Comparison of ENCODE assay signal across 22 cellular contexts in the genomic region with DNA sequence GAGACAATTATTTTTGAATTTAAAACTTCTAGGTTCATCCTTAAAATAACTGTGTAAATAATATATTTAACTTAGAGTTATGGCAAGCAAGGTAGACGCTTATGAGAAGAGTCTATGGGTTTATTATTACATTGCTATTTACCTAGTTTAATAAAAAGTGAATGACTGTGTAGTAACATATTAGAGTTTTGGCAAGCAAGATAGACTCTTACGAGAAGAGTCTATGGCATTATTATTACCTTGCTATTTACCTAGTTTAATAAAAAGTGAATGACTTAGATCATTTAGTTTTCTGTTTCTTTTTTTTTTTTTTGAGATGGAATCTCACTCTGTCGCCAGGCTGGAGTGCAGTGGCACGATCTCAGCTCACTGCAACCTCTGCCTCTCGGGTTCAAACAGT. TPM values are rescaled to one million over a fixed set of nuclear protein-coding genes. Genes with fewer than 3 reads are reported as not detected.
DNase-seq lines count a peak whose midpoint lies in the region; ATAC-seq and TF ChIP-seq lines count a peak whose summit lies in the region.
"Had no signal": no experiment of that assay in that cellular context is flagged by ENCODE, and none has a peak within 500 bp of the region (broad histone marks: within the 10 kb centered on the region; RNA-seq: fewer than 3 reads in every experiment).

No MANE protein-coding gene starts in this region.

- H3K4me1 Mint-ChIP-seq in activated T-cell treated with anti-CD3 and anti-CD28 coated beads, Interleukin-2, amount 50 U/mL, for 24 hours (ENCODE audit: low read depth): peaks cover 45% of the 10 kb centered on the region

- no peaks in the 10 kb centered on the region for H3K9me3 ChIP-seq in Loucy (ENCODE audit: insufficient read depth, low read depth, low read length)
- no peaks in the 10 kb centered on the region for H3K9me3 ChIP-seq in osteoblast (ENCODE audit: low read depth, low read length)
- H3K9me3 ChIP-seq in gastrocnemius medialis: no peaks in the 10 kb centered on the region
- H3K9me3 ChIP-seq: A549, HAP-1 had no signal

- TF ChIP-seq POLR2A in gastrocnemius medialis (IDR thresholded peaks at IDR 0.05): no peak

- H3K27ac ChIP-seq in osteoblast (ENCODE audit: low read depth, low read length) (no peak overlapping the region), gastrocnemius medialis (peak overlapping the region; percentile 97 to 99 (median 98))
- H3K27ac ChIP-seq: A549 had no signal

- H3K36me3 ChIP-seq in Loucy (ENCODE audit: insufficient read depth, low read length): peaks cover 7% of the 10 kb centered on the region; the same call in 1 of the 2 replicates
- H3K36me3 ChIP-seq in osteoblast (ENCODE audit: insufficient read depth, low read length): peaks cover 22% of the 10 kb centered on the region
- peaks cover 0 to 5% of the 10 kb centered on the region in 2 donors for H3K36me3 ChIP-seq in gastrocnemius medialis

- no peak overlapping the region for H3K4me3 Mint-ChIP-seq in activated T-cell treated with anti-CD3 and anti-CD28 coated beads, Interleukin-2, amount 50 U/mL, for 24 hours
- H3K4me3 Mint-ChIP-seq: HFFc6 had no signal

- ATAC-seq in gastrocnemius medialis: no peak
- ATAC-seq: A549 had no signal

- DNase-seq in activated T-cell treated with anti-CD3 and anti-CD28 coated beads, Interleukin-2, amount 50 U/mL, for 24 hours: no peak
- DNase-seq in activated T-cell treated with anti-CD3 and anti-CD28 coated beads, Interleukin-2, amount 50 U/mL, for 1 hour: no peak
- DNase-seq in osteoblast (ENCODE audit: insufficient read length, low spot score, missing footprints) (peak; percentile 58), gastrocnemius medialis (no peak), putamen (ENCODE audit: low spot score) (no peak)
- no peak for DNase-seq in activated naive CD4-positive, alpha-beta T cell (lab: John Stamatoyannopoulos, UW)
- DNase-seq in activated CD4-positive, alpha-beta T cell treated with anti-CD3 and anti-CD28 coated beads, Interleukin-2, amount 50 U/mL, for 4 hours: no peak
- DNase-seq: 8988T; ACHN; AML-193; C1 segment of cervical spinal cord; Calu3; CD4-positive, alpha-beta memory T cell; COR-L47; DMS53; DMS79 treated with DMSO at 0.1 percent for 48 hours; GF-D8; GOT3; HFFc6 had no signal

- peaks cover 24% of the 10 kb centered on the region for H4K20me1 ChIP-seq in Loucy (ENCODE audit: insufficient read depth, low read length, poor library complexity, severe bottlenecking)
- peaks cover 7% of the 10 kb centered on the region for H4K20me1 ChIP-seq in osteoblast (ENCODE audit: insufficient read depth, low read length)

- in situ Hi-C loops in gastrocnemius medialis (cut with MboI; ENCODE audit: low sequenced_read_pairs in 4 of 4): no loop called here

- no peak overlapping the region for H3K9ac ChIP-seq in Loucy (ENCODE audit: low read depth, low read length, poor library complexity, severe bottlenecking)

- no peaks in the 10 kb centered on the region for H3K27me3 Mint-ChIP-seq in activated T-cell treated with anti-CD3 and anti-CD28 coated beads, Interleukin-2, amount 50 U/mL, for 24 hours
- H3K27me3 Mint-ChIP-seq: CD4-positive, alpha-beta memory T cell had no signal

- no peaks in the 10 kb centered on the region for H3K9me3 Mint-ChIP-seq in activated T-cell treated with anti-CD3 and anti-CD28 coated beads, Interleukin-2, amount 50 U/mL, for 24 hours
- H3K9me3 Mint-ChIP-seq: CD4-positive, alpha-beta memory T cell; HFFc6 had no signal

- peak overlapping the region; percentile 38 for H3K27ac Mint-ChIP-seq in activated T-cell treated with anti-CD3 and anti-CD28 coated beads, Interleukin-2, amount 50 U/mL, for 24 hours
- H3K27ac Mint-ChIP-seq: HFFc6 had no signal

- H3K9me2 ChIP-seq in Loucy (replicated peaks; ENCODE audit: low read depth, low read length): no peaks in the 10 kb centered on the region

- intact Hi-C loops in gastrocnemius medialis (cut with DNase I; ENCODE audit: low total_unique reads): loop anchor here (10.0 kb wide), 1 partner anchor 869 kb away; a partner anchor contains a TSS

- H3K4me3 ChIP-seq in Loucy (ENCODE audit: low read length, poor library complexity, severe bottlenecking) (no peak overlapping the region), osteoblast (ENCODE audit: insufficient read depth, low read length) (no peak overlapping the region), gastrocnemius medialis (no peak overlapping the region)
- H3K4me3 ChIP-seq: A549, HAP-1 had no signal

- H3K4me1 ChIP-seq in Loucy (ENCODE audit: insufficient read depth, low read length, poor library complexity, severe bottlenecking): peaks cover 32% of the 10 kb centered on the region
- H3K4me1 ChIP-seq in osteoblast (ENCODE audit: insufficient read depth, low read length): peaks cover 11% of the 10 kb centered on the region
- peaks cover 49 to 53% of the 10 kb centered on the region in 2 donors for H3K4me1 ChIP-seq in gastrocnemius medialis

- H3K4me2 ChIP-seq in Loucy (ENCODE audit: low read depth, low read length, poor library complexity, severe bottlenecking) (peak overlapping the region; percentile 19), osteoblast (ENCODE audit: insufficient read depth, low read length) (no peak overlapping the region)
- H3K4me2 ChIP-seq: A549 had no signal

- H3K36me3 Mint-ChIP-seq in activated T-cell treated with anti-CD3 and anti-CD28 coated beads, Interleukin-2, amount 50 U/mL, for 24 hours (ENCODE audit: low read depth): peaks cover 88% of the 10 kb centered on the region

- no peaks in the 10 kb centered on the region for H3F3A ChIP-seq in Loucy (ENCODE audit: low read depth)

- H3K27me3 ChIP-seq in Loucy (ENCODE audit: insufficient read depth, low read length, poor library complexity, severe bottlenecking) (no peaks in the 10 kb centered on the region), osteoblast (ENCODE audit: insufficient read depth, low read length) (no peaks in the 10 kb centered on the region), gastrocnemius medialis (no peaks in the 10 kb centered on the region)

- H3K79me2 ChIP-seq in Loucy (ENCODE audit: insufficient read depth, low read length): peaks cover 74% of the 10 kb centered on the region
- peaks cover 82% of the 10 kb centered on the region for H3K79me2 ChIP-seq in osteoblast (ENCODE audit: insufficient read depth, low read length)

- no peak for TF ChIP-seq CTCF in Loucy (conservative IDR thresholded peaks at IDR 0.05; ENCODE audit: low read length)
- no peak for TF ChIP-seq CTCF in osteoblast (IDR thresholded peaks at IDR 0.05; ENCODE audit: extremely low read depth, low read depth, low read length)
- TF ChIP-seq CTCF in gastrocnemius medialis (IDR thresholded peaks at IDR 0.05 in 4 of 5, conservative IDR thresholded peaks at IDR 0.05 in 1 of 5): no peak

- H2AFZ ChIP-seq in Loucy (ENCODE audit: low read length) (no peak overlapping the region), osteoblast (ENCODE audit: low read length) (no peak overlapping the region)

RNA-seq across cellular contexts. Expression of a gene that starts 3.8 kb away (rescaled TPM):
- total RNA-seq in osteoblast (41.6 and 46.6 TPM in 2 replicates), gastrocnemius medialis (10 to 100 TPM; 32.3 to 57.1 (median 46.2) TPM)

RNA-seq across cellular contexts. Expression of a gene that starts 51.5 kb away (rescaled TPM):
- 168 and 195 TPM in 2 replicates for total RNA-seq in osteoblast
- 100 to 1,000 TPM in 1 of 4 donors, 10 to 100 TPM in 3; 84.1 to 128 (median 91.8) TPM for total RNA-seq in gastrocnemius medialis
